32 cellular contexts compared by ENCODE assay signal in genomic region chr7:148676291-148676690, GRCh38.
"Had no signal": no experiment of that assay in that cellular context is flagged by ENCODE, and none has a peak within 500 bp of the region (broad histone marks: within the 10 kb centered on the region; RNA-seq: fewer than 3 reads in every experiment).

No MANE protein-coding gene starts in this region.

- H3K27me3 ChIP-seq: adrenal gland, body of pancreas, brain microvascular endothelial cell had no signal

- H3K27ac ChIP-seq: adrenal gland, body of pancreas, brain microvascular endothelial cell, breast epithelium, VCaP had no signal

- H3K4me1 ChIP-seq: adrenal gland, body of pancreas, breast epithelium had no signal

- FAIRE-seq: astrocyte, TTC549 had no signal

- H3K4me3 ChIP-seq: adrenal gland, body of pancreas, breast epithelium had no signal

- H3K9me3 ChIP-seq: adrenal gland, body of pancreas had no signal

- H3K36me3 ChIP-seq: adrenal gland, brain microvascular endothelial cell, breast epithelium had no signal

- DNase-seq: activated B cell treated with CpG ODN at 0.5 μM for 24 hours; activated CD4-positive, alpha-beta memory T cell treated with anti-CD3 and anti-CD28 coated beads for 36 hours; activated CD4-positive, alpha-beta T cell treated with anti-CD3 and anti-CD28 coated beads for 4 hours; activated CD4-positive, alpha-beta T cell treated with anti-CD3 and anti-CD28 coated beads, Interleukin-2, amount 10 ng/mL, durations not matched to agents 24 days and 14 days; activated CD4-positive, alpha-beta T cell treated with anti-CD3 and anti-CD28 coated beads, Interleukin-2, amount 50 U/mL, for 1 hour; activated CD4-positive, alpha-beta T cell treated with anti-CD3 and anti-CD28 coated beads, Interleukin-2, amount 50 U/mL, for 4 hours; activated CD4-positive, CD25-positive, alpha-beta regulatory T cell treated with anti-CD3 and anti-CD28 coated beads, Interleukin-2, amount 50 U/mL, for 72 hours; activated CD8-positive, alpha-beta memory T cell treated with anti-CD3 and anti-CD28 coated beads, Interleukin-2, amount 50 U/mL, for 4 hours; activated CD8-positive, alpha-beta T cell treated with anti-CD3 and anti-CD28 coated beads for 36 hours; activated effector memory CD4-positive, alpha-beta T cell treated with anti-CD3 and anti-CD28 coated beads, Interleukin-2, amount 50 U/mL, for 16 hours; activated gamma-delta T cell treated with Interleukin-2 at 50 U/mL for 16 hours; activated naive CD4-positive, alpha-beta T cell; activated naive CD4-positive, alpha-beta T cell treated with anti-CD3 and anti-CD28 coated beads for 36 hours; activated naive CD4-positive, alpha-beta T cell treated with anti-CD3 and anti-CD28 coated beads, Interleukin-2, amount 50 U/mL, for 16 hours; activated naive CD8-positive, alpha-beta T cell treated with anti-CD3 and anti-CD28 coated beads for 36 hours; activated T-cell treated with anti-CD3 and anti-CD28 coated beads for 4 hours; activated T-cell treated with anti-CD3 and anti-CD28 coated beads, Interleukin-2, amount 50 U/mL, for 1 hour; activated T-cell treated with anti-CD3 and anti-CD28 coated beads, Interleukin-2, amount 50 U/mL, for 4 hours; activated T-cell treated with anti-CD3 and anti-CD28 coated beads, Interleukin-2, amount 50 U/mL, for 72 hours; adrenal gland; amniotic stem cell; aorta; body of pancreas; brain microvascular endothelial cell; central memory CD4-positive, alpha-beta T cell; T-helper 1 cell; T-helper 2 cell; T-helper 9 cell had no signal
